Comparison of ENCODE assay signal across 1 cellular context in the genomic region with DNA sequence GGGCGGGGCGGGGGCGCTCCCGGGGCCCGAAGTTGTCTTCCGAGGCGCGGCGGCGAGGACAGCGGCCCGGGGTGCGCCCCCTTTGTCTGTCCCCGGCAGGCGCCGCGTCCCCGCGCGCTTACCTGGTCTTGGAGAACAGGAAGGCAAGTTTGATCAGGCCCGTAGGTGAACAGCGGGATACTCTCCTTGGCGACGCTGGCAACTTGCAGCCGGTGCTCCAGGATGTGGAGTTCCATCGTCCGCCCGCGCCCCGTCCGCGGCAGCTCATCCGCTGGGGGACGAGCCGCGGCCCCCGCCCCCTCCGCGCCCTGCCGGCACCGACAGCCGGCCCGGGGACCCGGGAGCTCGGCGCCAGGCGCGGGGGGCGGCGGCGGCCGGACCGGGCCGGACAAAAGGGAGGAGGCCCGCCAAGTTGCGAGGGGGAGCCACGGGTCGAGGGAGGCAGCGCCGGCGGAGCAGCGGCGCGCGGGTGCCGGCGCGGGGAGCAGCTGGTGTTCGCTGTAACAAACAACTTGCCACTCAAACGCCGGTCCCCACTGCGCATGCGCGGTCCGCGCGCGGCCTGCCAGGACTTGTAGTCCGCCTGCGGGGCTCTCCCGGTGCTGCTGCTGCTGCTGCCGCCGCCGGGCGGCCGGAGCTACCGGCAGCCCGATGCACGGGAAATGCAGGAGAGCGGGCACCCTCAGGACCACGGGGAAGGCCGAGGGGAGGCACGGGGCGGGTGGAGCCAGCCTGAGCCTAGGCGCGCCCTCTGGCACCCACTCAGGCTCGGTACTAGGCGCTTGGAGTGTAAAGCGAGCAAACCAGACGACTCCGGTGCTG.
TF ChIP-seq lines count a peak whose summit lies in the region.

No MANE protein-coding gene starts in this region.

TF ChIP-seq in HepG2, 621 proteins besides CTCF, POLR2A, EP300 and RAD21 (continued from another document and continues in another):
- TF ChIP-seq, protein P1, sequence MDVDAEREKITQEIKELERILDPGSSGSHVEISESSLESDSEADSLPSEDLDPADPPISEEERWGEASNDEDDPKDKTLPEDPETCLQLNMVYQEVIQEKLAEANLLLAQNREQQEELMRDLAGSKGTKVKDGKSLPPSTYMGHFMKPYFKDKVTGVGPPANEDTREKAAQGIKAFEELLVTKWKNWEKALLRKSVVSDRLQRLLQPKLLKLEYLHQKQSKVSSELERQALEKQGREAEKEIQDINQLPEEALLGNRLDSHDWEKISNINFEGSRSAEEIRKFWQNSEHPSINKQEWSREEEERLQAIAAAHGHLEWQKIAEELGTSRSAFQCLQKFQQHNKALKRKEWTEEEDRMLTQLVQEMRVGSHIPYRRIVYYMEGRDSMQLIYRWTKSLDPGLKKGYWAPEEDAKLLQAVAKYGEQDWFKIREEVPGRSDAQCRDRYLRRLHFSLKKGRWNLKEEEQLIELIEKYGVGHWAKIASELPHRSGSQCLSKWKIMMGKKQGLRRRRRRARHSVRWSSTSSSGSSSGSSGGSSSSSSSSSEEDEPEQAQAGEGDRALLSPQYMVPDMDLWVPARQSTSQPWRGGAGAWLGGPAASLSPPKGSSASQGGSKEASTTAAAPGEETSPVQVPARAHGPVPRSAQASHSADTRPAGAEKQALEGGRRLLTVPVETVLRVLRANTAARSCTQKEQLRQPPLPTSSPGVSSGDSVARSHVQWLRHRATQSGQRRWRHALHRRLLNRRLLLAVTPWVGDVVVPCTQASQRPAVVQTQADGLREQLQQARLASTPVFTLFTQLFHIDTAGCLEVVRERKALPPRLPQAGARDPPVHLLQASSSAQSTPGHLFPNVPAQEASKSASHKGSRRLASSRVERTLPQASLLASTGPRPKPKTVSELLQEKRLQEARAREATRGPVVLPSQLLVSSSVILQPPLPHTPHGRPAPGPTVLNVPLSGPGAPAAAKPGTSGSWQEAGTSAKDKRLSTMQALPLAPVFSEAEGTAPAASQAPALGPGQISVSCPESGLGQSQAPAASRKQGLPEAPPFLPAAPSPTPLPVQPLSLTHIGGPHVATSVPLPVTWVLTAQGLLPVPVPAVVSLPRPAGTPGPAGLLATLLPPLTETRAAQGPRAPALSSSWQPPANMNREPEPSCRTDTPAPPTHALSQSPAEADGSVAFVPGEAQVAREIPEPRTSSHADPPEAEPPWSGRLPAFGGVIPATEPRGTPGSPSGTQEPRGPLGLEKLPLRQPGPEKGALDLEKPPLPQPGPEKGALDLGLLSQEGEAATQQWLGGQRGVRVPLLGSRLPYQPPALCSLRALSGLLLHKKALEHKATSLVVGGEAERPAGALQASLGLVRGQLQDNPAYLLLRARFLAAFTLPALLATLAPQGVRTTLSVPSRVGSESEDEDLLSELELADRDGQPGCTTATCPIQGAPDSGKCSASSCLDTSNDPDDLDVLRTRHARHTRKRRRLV (CRISPR knock-in tag; IDR thresholded peaks at IDR 0.05), result 0 out of 2 replicates have a peak, but pooled peaks have one; percentile 45
- no peak for TF ChIP-seq PAF1 (CRISPR knock-in tag; IDR thresholded peaks at IDR 0.05)
- TF ChIP-seq ZNF274 (CRISPR knock-in tag; IDR thresholded peaks at IDR 0.05), result peak; percentile 58; the same call in 1 of the 2 replicates
- TF ChIP-seq, protein P2, sequence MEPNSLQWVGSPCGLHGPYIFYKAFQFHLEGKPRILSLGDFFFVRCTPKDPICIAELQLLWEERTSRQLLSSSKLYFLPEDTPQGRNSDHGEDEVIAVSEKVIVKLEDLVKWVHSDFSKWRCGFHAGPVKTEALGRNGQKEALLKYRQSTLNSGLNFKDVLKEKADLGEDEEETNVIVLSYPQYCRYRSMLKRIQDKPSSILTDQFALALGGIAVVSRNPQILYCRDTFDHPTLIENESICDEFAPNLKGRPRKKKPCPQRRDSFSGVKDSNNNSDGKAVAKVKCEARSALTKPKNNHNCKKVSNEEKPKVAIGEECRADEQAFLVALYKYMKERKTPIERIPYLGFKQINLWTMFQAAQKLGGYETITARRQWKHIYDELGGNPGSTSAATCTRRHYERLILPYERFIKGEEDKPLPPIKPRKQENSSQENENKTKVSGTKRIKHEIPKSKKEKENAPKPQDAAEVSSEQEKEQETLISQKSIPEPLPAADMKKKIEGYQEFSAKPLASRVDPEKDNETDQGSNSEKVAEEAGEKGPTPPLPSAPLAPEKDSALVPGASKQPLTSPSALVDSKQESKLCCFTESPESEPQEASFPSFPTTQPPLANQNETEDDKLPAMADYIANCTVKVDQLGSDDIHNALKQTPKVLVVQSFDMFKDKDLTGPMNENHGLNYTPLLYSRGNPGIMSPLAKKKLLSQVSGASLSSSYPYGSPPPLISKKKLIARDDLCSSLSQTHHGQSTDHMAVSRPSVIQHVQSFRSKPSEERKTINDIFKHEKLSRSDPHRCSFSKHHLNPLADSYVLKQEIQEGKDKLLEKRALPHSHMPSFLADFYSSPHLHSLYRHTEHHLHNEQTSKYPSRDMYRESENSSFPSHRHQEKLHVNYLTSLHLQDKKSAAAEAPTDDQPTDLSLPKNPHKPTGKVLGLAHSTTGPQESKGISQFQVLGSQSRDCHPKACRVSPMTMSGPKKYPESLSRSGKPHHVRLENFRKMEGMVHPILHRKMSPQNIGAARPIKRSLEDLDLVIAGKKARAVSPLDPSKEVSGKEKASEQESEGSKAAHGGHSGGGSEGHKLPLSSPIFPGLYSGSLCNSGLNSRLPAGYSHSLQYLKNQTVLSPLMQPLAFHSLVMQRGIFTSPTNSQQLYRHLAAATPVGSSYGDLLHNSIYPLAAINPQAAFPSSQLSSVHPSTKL (CRISPR knock-in tag; IDR thresholded peaks at IDR 0.05), result peak; percentile 15; the same call in 1 of the 2 replicates
- peak; percentile 16; the same call in 1 of the 2 replicates for TF ChIP-seq ZNF768 (CRISPR knock-in tag; IDR thresholded peaks at IDR 0.05)
- TF ChIP-seq ZNF441 (CRISPR knock-in tag; IDR thresholded peaks at IDR 0.05; ENCODE audit: borderline replicate concordance), result no peak
- no peak for TF ChIP-seq NR1H2 (CRISPR knock-in tag; IDR thresholded peaks at IDR 0.05; ENCODE audit: borderline replicate concordance, low read depth)
- no peak for TF ChIP-seq GATAD2A (CRISPR knock-in tag; IDR thresholded peaks at IDR 0.05)
- TF ChIP-seq GATAD1 (CRISPR knock-in tag; IDR thresholded peaks at IDR 0.05), result no peak
- TF ChIP-seq, protein P3, sequence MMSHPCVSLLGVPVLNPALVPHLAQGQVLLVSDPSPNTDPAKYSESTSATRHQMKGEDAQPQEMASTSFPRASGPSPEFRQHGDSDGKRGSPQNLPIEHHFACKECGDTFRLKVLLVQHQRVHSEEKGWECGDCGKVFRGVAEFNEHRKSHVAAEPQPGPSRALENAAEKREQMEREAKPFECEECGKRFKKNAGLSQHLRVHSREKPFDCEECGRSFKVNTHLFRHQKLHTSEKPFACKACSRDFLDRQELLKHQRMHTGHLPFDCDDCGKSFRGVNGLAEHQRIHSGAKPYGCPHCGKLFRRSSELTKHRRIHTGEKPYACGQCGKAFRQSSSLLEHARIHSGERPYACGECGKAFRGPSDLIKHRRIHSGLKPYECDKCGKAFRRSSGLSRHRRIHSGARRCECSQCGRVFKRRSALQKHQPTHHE (CRISPR knock-in tag; IDR thresholded peaks at IDR 0.05; ENCODE audit: borderline replicate concordance), result 0 out of 2 replicates have a peak, but pooled peaks have one; percentile 48
- no peak for TF ChIP-seq MAF1 (CRISPR knock-in tag; IDR thresholded peaks at IDR 0.05; ENCODE audit: borderline replicate concordance)
- TF ChIP-seq, protein P4, sequence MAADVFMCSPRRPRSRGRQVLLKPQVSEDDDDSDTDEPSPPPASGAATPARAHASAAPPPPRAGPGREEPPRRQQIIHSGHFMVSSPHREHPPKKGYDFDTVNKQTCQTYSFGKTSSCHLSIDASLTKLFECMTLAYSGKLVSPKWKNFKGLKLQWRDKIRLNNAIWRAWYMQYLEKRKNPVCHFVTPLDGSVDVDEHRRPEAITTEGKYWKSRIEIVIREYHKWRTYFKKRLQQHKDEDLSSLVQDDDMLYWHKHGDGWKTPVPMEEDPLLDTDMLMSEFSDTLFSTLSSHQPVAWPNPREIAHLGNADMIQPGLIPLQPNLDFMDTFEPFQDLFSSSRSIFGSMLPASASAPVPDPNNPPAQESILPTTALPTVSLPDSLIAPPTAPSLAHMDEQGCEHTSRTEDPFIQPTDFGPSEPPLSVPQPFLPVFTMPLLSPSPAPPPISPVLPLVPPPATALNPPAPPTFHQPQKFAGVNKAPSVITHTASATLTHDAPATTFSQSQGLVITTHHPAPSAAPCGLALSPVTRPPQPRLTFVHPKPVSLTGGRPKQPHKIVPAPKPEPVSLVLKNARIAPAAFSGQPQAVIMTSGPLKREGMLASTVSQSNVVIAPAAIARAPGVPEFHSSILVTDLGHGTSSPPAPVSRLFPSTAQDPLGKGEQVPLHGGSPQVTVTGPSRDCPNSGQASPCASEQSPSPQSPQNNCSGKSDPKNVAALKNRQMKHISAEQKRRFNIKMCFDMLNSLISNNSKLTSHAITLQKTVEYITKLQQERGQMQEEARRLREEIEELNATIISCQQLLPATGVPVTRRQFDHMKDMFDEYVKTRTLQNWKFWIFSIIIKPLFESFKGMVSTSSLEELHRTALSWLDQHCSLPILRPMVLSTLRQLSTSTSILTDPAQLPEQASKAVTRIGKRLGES (CRISPR knock-in tag; IDR thresholded peaks at IDR 0.05; ENCODE audit: borderline replicate concordance), result no peak
- TF ChIP-seq, protein P5, sequence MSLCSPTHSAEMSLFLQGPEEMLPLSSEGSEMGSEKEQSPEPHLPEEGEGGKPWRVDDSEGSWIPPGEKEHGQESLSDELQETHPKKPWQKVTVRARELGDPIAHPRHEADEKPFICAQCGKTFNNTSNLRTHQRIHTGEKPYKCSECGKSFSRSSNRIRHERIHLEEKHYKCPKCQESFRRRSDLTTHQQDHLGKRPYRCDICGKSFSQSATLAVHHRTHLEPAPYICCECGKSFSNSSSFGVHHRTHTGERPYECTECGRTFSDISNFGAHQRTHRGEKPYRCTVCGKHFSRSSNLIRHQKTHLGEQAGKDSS (CRISPR knock-in tag; IDR thresholded peaks at IDR 0.05; ENCODE audit: borderline replicate concordance, low read depth), result 0 out of 2 replicates have a peak, but pooled peaks have one; percentile 47
- TF ChIP-seq ERF (CRISPR knock-in tag; IDR thresholded peaks at IDR 0.05), result peak; percentile 62; the same call in 1 of the 2 replicates
- TF ChIP-seq MXI1 (IDR thresholded peaks at IDR 0.05; ENCODE audit: borderline replicate concordance, low read depth, low read length), result no peak
- peak; percentile 59 for TF ChIP-seq POLR2G (IDR thresholded peaks at IDR 0.05; ENCODE audit: low read depth, low read length)
- TF ChIP-seq, protein P6, sequence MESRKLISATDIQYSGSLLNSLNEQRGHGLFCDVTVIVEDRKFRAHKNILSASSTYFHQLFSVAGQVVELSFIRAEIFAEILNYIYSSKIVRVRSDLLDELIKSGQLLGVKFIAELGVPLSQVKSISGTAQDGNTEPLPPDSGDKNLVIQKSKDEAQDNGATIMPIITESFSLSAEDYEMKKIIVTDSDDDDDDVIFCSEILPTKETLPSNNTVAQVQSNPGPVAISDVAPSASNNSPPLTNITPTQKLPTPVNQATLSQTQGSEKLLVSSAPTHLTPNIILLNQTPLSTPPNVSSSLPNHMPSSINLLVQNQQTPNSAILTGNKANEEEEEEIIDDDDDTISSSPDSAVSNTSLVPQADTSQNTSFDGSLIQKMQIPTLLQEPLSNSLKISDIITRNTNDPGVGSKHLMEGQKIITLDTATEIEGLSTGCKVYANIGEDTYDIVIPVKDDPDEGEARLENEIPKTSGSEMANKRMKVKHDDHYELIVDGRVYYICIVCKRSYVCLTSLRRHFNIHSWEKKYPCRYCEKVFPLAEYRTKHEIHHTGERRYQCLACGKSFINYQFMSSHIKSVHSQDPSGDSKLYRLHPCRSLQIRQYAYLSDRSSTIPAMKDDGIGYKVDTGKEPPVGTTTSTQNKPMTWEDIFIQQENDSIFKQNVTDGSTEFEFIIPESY (CRISPR knock-in tag; IDR thresholded peaks at IDR 0.05), result no peak
- no peak for TF ChIP-seq IKZF4 (CRISPR knock-in tag; IDR thresholded peaks at IDR 0.05; ENCODE audit: borderline replicate concordance, low read depth, not compliant biosample characterization)
- peak; percentile 55; the same call in 1 of the 2 replicates for TF ChIP-seq SALL2 (CRISPR knock-in tag; IDR thresholded peaks at IDR 0.05)
- no peak for TF ChIP-seq SNAI1 (CRISPR knock-in tag; IDR thresholded peaks at IDR 0.05; ENCODE audit: borderline replicate concordance)
- TF ChIP-seq ZFP37 (CRISPR knock-in tag; IDR thresholded peaks at IDR 0.05; ENCODE audit: borderline replicate concordance), result no peak
- TF ChIP-seq, protein P7, sequence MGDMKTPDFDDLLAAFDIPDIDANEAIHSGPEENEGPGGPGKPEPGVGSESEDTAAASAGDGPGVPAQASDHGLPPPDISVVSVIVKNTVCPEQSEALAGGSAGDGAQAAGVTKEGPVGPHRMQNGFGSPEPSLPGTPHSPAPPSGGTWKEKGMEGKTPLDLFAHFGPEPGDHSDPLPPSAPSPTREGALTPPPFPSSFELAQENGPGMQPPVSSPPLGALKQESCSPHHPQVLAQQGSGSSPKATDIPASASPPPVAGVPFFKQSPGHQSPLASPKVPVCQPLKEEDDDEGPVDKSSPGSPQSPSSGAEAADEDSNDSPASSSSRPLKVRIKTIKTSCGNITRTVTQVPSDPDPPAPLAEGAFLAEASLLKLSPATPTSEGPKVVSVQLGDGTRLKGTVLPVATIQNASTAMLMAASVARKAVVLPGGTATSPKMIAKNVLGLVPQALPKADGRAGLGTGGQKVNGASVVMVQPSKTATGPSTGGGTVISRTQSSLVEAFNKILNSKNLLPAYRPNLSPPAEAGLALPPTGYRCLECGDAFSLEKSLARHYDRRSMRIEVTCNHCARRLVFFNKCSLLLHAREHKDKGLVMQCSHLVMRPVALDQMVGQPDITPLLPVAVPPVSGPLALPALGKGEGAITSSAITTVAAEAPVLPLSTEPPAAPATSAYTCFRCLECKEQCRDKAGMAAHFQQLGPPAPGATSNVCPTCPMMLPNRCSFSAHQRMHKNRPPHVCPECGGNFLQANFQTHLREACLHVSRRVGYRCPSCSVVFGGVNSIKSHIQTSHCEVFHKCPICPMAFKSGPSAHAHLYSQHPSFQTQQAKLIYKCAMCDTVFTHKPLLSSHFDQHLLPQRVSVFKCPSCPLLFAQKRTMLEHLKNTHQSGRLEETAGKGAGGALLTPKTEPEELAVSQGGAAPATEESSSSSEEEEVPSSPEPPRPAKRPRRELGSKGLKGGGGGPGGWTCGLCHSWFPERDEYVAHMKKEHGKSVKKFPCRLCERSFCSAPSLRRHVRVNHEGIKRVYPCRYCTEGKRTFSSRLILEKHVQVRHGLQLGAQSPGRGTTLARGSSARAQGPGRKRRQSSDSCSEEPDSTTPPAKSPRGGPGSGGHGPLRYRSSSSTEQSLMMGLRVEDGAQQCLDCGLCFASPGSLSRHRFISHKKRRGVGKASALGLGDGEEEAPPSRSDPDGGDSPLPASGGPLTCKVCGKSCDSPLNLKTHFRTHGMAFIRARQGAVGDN (CRISPR knock-in tag; IDR thresholded peaks at IDR 0.05), result peak; percentile 85
- TF ChIP-seq, protein P8, sequence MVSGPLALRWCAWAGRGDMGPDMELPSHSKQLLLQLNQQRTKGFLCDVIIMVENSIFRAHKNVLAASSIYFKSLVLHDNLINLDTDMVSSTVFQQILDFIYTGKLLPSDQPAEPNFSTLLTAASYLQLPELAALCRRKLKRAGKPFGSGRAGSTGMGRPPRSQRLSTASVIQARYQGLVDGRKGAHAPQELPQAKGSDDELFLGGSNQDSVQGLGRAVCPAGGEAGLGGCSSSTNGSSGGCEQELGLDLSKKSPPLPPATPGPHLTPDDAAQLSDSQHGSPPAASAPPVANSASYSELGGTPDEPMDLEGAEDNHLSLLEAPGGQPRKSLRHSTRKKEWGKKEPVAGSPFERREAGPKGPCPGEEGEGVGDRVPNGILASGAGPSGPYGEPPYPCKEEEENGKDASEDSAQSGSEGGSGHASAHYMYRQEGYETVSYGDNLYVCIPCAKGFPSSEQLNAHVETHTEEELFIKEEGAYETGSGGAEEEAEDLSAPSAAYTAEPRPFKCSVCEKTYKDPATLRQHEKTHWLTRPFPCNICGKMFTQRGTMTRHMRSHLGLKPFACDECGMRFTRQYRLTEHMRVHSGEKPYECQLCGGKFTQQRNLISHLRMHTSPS (CRISPR knock-in tag; IDR thresholded peaks at IDR 0.05; ENCODE audit: low read depth), result 0 out of 2 replicates have a peak, but pooled peaks have one; percentile 38
- peak; percentile 71 for TF ChIP-seq RBFOX2 (IDR thresholded peaks at IDR 0.05; ENCODE audit: low read depth, low read length)
- TF ChIP-seq ZNF34 (CRISPR knock-in tag; IDR thresholded peaks at IDR 0.05; ENCODE audit: borderline replicate concordance), result no peak
- TF ChIP-seq MED8 (CRISPR knock-in tag; IDR thresholded peaks at IDR 0.05; ENCODE audit: insufficient replicate concordance), result no peak
